ENCODE assay signal across 9 cellular contexts in genomic region chr2:224561234-224562005, GRCh38. TPM values are rescaled to one million over a fixed set of nuclear protein-coding genes. Genes with fewer than 3 reads are reported as not detected.
DNase-seq lines count a peak whose midpoint lies in the region; ATAC-seq and TF ChIP-seq lines count a peak whose summit lies in the region.
"Had no signal": no experiment of that assay in that cellular context is flagged by ENCODE, and none has a peak within 500 bp of the region (broad histone marks: within the 10 kb centered on the region; RNA-seq: fewer than 3 reads in every experiment).

No MANE protein-coding gene starts in this region.

- WGBS in GM23248 (ENCODE audit: low coverage in 1 of 2, low lambda C conversion rate in 2 of 2, missing lambda C conversion rate in 2 of 2), 2 experiments = 57 to 59% methylated on average over 7 of the region's 7 CpGs
- no CpG with 5 or more reads among the region's 7 CpGs for WGBS in trophoblast cell (ENCODE audit: extremely low coverage, insufficient coverage, insufficient read length)

- no peak overlapping the region for H3K23ac ChIP-seq in trophoblast cell (ENCODE audit: low read length)

- H4K12ac ChIP-seq in trophoblast cell (ENCODE audit: low read depth, low read length) = no peak overlapping the region

- no peak overlapping the region for H4K91ac ChIP-seq in trophoblast cell (ENCODE audit: low read depth, low read length)

- no peak for TF ChIP-seq CTCF in foreskin fibroblast (IDR thresholded peaks at IDR 0.05; ENCODE audit: low read depth, low read length)

- H3K4ac ChIP-seq in trophoblast cell (ENCODE audit: low read depth, low read length) = peak overlapping the region; percentile 65

- H2BK5ac ChIP-seq in trophoblast cell (ENCODE audit: low read depth, low read length, poor library complexity) = no peak overlapping the region

- no peaks in the 10 kb centered on the region for H3K9me2 ChIP-seq in GM23248 (ENCODE audit: insufficient read depth)

- peaks cover 100% of the 10 kb centered on the region for H3K79me2 ChIP-seq in GM23248 (ENCODE audit: insufficient read depth)
- peaks cover 5% of the 10 kb centered on the region for H3K79me2 ChIP-seq in trophoblast cell (ENCODE audit: control insufficient read depth, insufficient read depth, low read length, poor library complexity)

- peak; percentile 36 for DNase-seq in GM23248
- DNase-seq in Kasumi-1 (lab: John Stamatoyannopoulos, UW) = peak; percentile 5 to 29
- DNase-seq in trophoblast cell = no peak
- DNase-seq in NCI-H1694 (lab: John Stamatoyannopoulos, UW) = no peak
- DNase-seq in foreskin fibroblast = no peak
- no peak for DNase-seq in RPMI8226
- DNase-seq: hippocampal formation, NCI-H1105 had no signal

- in situ Hi-C loops in GM23248 (cut with MboI) = no loop called here

- H4K20me1 ChIP-seq in GM23248 (ENCODE audit: insufficient read depth) = peaks cover 33% of the 10 kb centered on the region; the same call in 1 of the 2 replicates

- no peak overlapping the region for H2BK120ac ChIP-seq in trophoblast cell (ENCODE audit: insufficient read depth, low read length, poor library complexity)

- no peak overlapping the region for H3K14ac ChIP-seq in trophoblast cell (ENCODE audit: low read length)

- ATAC-seq in GM18873 (IDR thresholded peaks at IDR 0.05; ENCODE audit: low FRiP score, unreplicated experiment) = peak; percentile 72

- H3F3A ChIP-seq in GM23248 (ENCODE audit: insufficient read depth) = peaks cover 27% of the 10 kb centered on the region

- H3K79me1 ChIP-seq in trophoblast cell (ENCODE audit: low read length) = no peaks in the 10 kb centered on the region

- no peak overlapping the region for H2AK5ac ChIP-seq in trophoblast cell (ENCODE audit: low read length)

- H3K4me2 ChIP-seq in GM23248 (ENCODE audit: unreplicated experiment) (no peak overlapping the region), trophoblast cell (ENCODE audit: low read length) (no peak overlapping the region)

- H2BK12ac ChIP-seq in trophoblast cell (ENCODE audit: low read length) = no peak overlapping the region

- peaks cover 1% of the 10 kb centered on the region; the same call in 1 of the 2 replicates for H3K36me3 ChIP-seq in GM23248 (ENCODE audit: low read depth)
- H3K36me3 ChIP-seq in trophoblast cell (ENCODE audit: control insufficient read depth in 1 of 2, insufficient read depth in 2 of 2, low read length in 2 of 2) = no peaks in the 10 kb centered on the region

- no peak overlapping the region for H3K18ac ChIP-seq in trophoblast cell (ENCODE audit: low read length)

- H3K27me3 ChIP-seq in GM23248 (replicated peaks; ENCODE audit: insufficient read depth) = no peaks in the 10 kb centered on the region
- H3K27me3 ChIP-seq in trophoblast cell (ENCODE audit: insufficient read depth, low read length) = no peaks in the 10 kb centered on the region

- no peaks in the 10 kb centered on the region for H3K9me3 ChIP-seq in GM23248 (ENCODE audit: low read depth)
- no peaks in the 10 kb centered on the region for H3K9me3 ChIP-seq in trophoblast cell (ENCODE audit: insufficient read depth, low read depth, low read length)

- H3K4me3 ChIP-seq in GM23248 = no peak overlapping the region
- no peak overlapping the region for H3K4me3 ChIP-seq in trophoblast cell (ENCODE audit: low read depth, low read length)
- no peak overlapping the region for H3K4me3 ChIP-seq in foreskin fibroblast (ENCODE audit: low read depth in 1 of 2, low read length in 2 of 2)

- H3K9ac ChIP-seq in GM23248 (no peak overlapping the region), trophoblast cell (ENCODE audit: low read length) (no peak overlapping the region)

- H4K8ac ChIP-seq in trophoblast cell (ENCODE audit: low read depth, low read length) = no peak overlapping the region

- H2AFZ ChIP-seq in GM23248 (no peak overlapping the region), trophoblast cell (ENCODE audit: insufficient read depth, low read length, poor library complexity) (no peak overlapping the region)

- H3K4me1 ChIP-seq in GM23248 (ENCODE audit: insufficient read depth) (peaks cover 43% of the 10 kb centered on the region), trophoblast cell (ENCODE audit: control insufficient read depth in 1 of 2, insufficient read depth in 2 of 2, low read length in 2 of 2) (no peaks in the 10 kb centered on the region)

- H3K27ac ChIP-seq in GM23248 (peak overlapping the region; percentile 19), trophoblast cell (ENCODE audit: low read depth, low read length) (no peak overlapping the region)

RNA-seq across cellular contexts. Expression of gene CUL3, which starts 23.7 kb away (rescaled TPM):
- 34.0 and 47.8 TPM in 2 replicates for total RNA-seq in GM23248 (2014; rRNA removed; shearing (Covaris generic))
- 22.5 and 24.7 TPM in 2 replicates for polyA plus RNA-seq in GM23248 (2016; fragmentation: Nextera tagmentation; extraction: Ambion mirVana)
- polyA plus RNA-seq in trophoblast cell (2013) = 85.4 and 86.3 TPM in 2 replicates

Comparison
In these comparisons a context has a peak if more than half of its experiments do, and no peak if none do; other contexts are left out.
1. DNase-seq: peak in GM23248 (single experiment) and Kasumi-1 (2 of 2); none in trophoblast cell (0 of 2), NCI-H1694 (single experiment), foreskin fibroblast (0 of 2) and RPMI8226 (single experiment).